Comparison of ENCODE assay signal across 19 cellular contexts in genomic region chr20:5195655-5196054, GRCh38.
DNase-seq lines count a peak whose midpoint lies in the region; ATAC-seq and TF ChIP-seq lines count a peak whose summit lies in the region.
"Had no signal": no experiment of that assay in that cellular context is flagged by ENCODE, and none has a peak within 500 bp of the region (broad histone marks: within the 10 kb centered on the region; RNA-seq: fewer than 3 reads in every experiment).

No MANE protein-coding gene starts in this region.

- no peak overlapping the region for H3K4me3 ChIP-seq in BLaER1 treated with 17β-estradiol and CSF1 and Interleukin-3, amounts not matched to agents 10 nM and 100 nM
- no peak overlapping the region for H3K4me3 ChIP-seq in epithelial cell of esophagus (ENCODE audit: low read length)
- no peak overlapping the region for H3K4me3 ChIP-seq in neural progenitor cell
- H3K4me3 ChIP-seq in smooth muscle cell = no peak overlapping the region
- H3K4me3 ChIP-seq: uterus had no signal

- H2AFZ ChIP-seq in neural progenitor cell (replicated peaks) (no peak overlapping the region), smooth muscle cell (ENCODE audit: low read depth) (no peak overlapping the region)

- peaks cover 0 to 15% (median 0%) of the 10 kb centered on the region in 11 experiments; a peak in 3 of 22 replicates for H4K20me1 ChIP-seq in BLaER1 treated with 17β-estradiol and CSF1 and Interleukin-3, amounts not matched to agents 10 nM and 100 nM
- H4K20me1 ChIP-seq in neural progenitor cell (ENCODE audit: low read depth) (peaks cover 13% of the 10 kb centered on the region), smooth muscle cell (ENCODE audit: low read depth) (no peaks in the 10 kb centered on the region)

- peaks cover 30% of the 10 kb centered on the region for H3F3A ChIP-seq in neural progenitor cell (ENCODE audit: low read depth)
- H3F3A ChIP-seq in smooth muscle cell (ENCODE audit: low read depth) = no peaks in the 10 kb centered on the region

- ATAC-seq in GM19351 (IDR thresholded peaks at IDR 0.05; ENCODE audit: unreplicated experiment) = no peak
- ATAC-seq: HCT116 had no signal

- H3K27ac ChIP-seq in BLaER1 treated with 17β-estradiol and CSF1 and Interleukin-3, amounts not matched to agents 10 nM and 100 nM = no peak overlapping the region
- H3K27ac ChIP-seq in neural progenitor cell (peak overlapping the region; percentile 83), smooth muscle cell (ENCODE audit: low read depth) (no peak overlapping the region)
- H3K27ac ChIP-seq: uterus had no signal

- H3K36me3 ChIP-seq in BLaER1 treated with 17β-estradiol and CSF1 and Interleukin-3, amounts not matched to agents 10 nM and 100 nM = peaks cover 30 to 72% (median 50%) of the 10 kb centered on the region in 11 experiments
- no peaks in the 10 kb centered on the region for H3K36me3 ChIP-seq in neural progenitor cell
- H3K36me3 ChIP-seq in smooth muscle cell (ENCODE audit: low read depth) = no peaks in the 10 kb centered on the region
- H3K36me3 ChIP-seq: uterus had no signal

- peaks cover 18% of the 10 kb centered on the region for H3K36me3 Mint-ChIP-seq in neural progenitor cell

- peak overlapping the region; percentile 39 for H3K27ac Mint-ChIP-seq in neural progenitor cell
- H3K27ac Mint-ChIP-seq: activated naive CD4-positive, alpha-beta T cell treated with anti-CD3 and anti-CD28 coated beads, Interleukin-2, amount 10 ng/mL, durations not matched to agents 7 days and 5 days; mesothelial cell of epicardium; stimulated activated naive CD8-positive, alpha-beta T cell treated with anti-CD3 and anti-CD28 coated beads, Interleukin-15, Interleukin-2, amounts not matched to agents 100 ng/mL and 50 ng/mL, for 24 hours had no signal

- 90% methylated on average over 4 of the region's 4 CpGs for WGBS in smooth muscle cell (ENCODE audit: low lambda C conversion rate)

- peaks cover 19% of the 10 kb centered on the region for H3K4me1 Mint-ChIP-seq in neural progenitor cell

- peaks cover 0 to 8% (median 0%) of the 10 kb centered on the region in 11 experiments; a peak in 4 of 22 replicates for H3K9me3 ChIP-seq in BLaER1 treated with 17β-estradiol and CSF1 and Interleukin-3, amounts not matched to agents 10 nM and 100 nM (replicated peaks in 1 of 11)
- no peaks in the 10 kb centered on the region for H3K9me3 ChIP-seq in neural progenitor cell (ENCODE audit: low read depth)
- no peaks in the 10 kb centered on the region for H3K9me3 ChIP-seq in smooth muscle cell (replicated peaks; ENCODE audit: low read depth)
- H3K9me3 ChIP-seq: uterus had no signal

- peaks cover 6 to 32% (median 25%) of the 10 kb centered on the region in 10 experiments; a peak in 18 of 20 replicates for H3K4me1 ChIP-seq in BLaER1 treated with 17β-estradiol and CSF1 and Interleukin-3, amounts not matched to agents 10 nM and 100 nM
- H3K4me1 ChIP-seq in neural progenitor cell (peaks cover 25% of the 10 kb centered on the region), smooth muscle cell (ENCODE audit: low read depth) (peaks cover 9% of the 10 kb centered on the region)

- DNase-seq in MV-4-11 (lab: John Stamatoyannopoulos, UW) (peak; percentile 6), epithelial cell of esophagus (ENCODE audit: low read depth) (peak; percentile 57), neural progenitor cell (ENCODE audit: low spot score) (no peak), smooth muscle cell (lab: John Stamatoyannopoulos, UW; ENCODE audit: unreplicated experiment) (no peak), NCI-H2081 treated with DMSO at 0.1 percent for 48 hours (lab: John Stamatoyannopoulos, UW) (no peak), epidermal melanocyte (ENCODE audit: insufficient read length, low spot score) (no peak)
- DNase-seq: activated CD4-positive, alpha-beta T cell treated with anti-CD3 and anti-CD28 coated beads for 1 hour; activated CD8-positive, alpha-beta memory T cell treated with anti-CD3 and anti-CD28 coated beads, Interleukin-2, amount 50 U/mL, for 4 hours; activated naive CD4-positive, alpha-beta T cell treated with anti-CD3 and anti-CD28 coated beads, Interleukin-2, amount 10 ng/mL, durations not matched to agents 7 days and 5 days; COR-L47; effector CD4-positive, alpha-beta T cell; NCI-H1105; NCI-H2227 treated with DMSO at 0.1 percent for 48 hours; uterus had no signal

- TF ChIP-seq CTCF in epithelial cell of esophagus (IDR thresholded peaks at IDR 0.05; ENCODE audit: insufficient read depth, low read depth, low read length, missing control alignments) (no peak), neural progenitor cell (IDR thresholded peaks at IDR 0.05) (no peak), smooth muscle cell (IDR thresholded peaks at IDR 0.05; ENCODE audit: borderline replicate concordance, insufficient read depth, poor library complexity, severe bottlenecking) (no peak)

- no peaks in the 10 kb centered on the region for H3K27me3 Mint-ChIP-seq in neural progenitor cell (ENCODE audit: insufficient read depth, low read depth)
- H3K27me3 Mint-ChIP-seq: activated naive CD4-positive, alpha-beta T cell treated with anti-CD3 and anti-CD28 coated beads, Interleukin-2, amount 10 ng/mL, durations not matched to agents 7 days and 5 days; stimulated activated naive CD8-positive, alpha-beta T cell treated with anti-CD3 and anti-CD28 coated beads, Interleukin-15, Interleukin-2, amounts not matched to agents 100 ng/mL and 50 ng/mL, for 24 hours had no signal

- H3K9me3 Mint-ChIP-seq in neural progenitor cell = no peaks in the 10 kb centered on the region
- H3K9me3 Mint-ChIP-seq: activated naive CD4-positive, alpha-beta T cell treated with anti-CD3 and anti-CD28 coated beads, Interleukin-2, amount 10 ng/mL, durations not matched to agents 7 days and 5 days; mesothelial cell of epicardium; stimulated activated naive CD8-positive, alpha-beta T cell treated with anti-CD3 and anti-CD28 coated beads, Interleukin-15, Interleukin-2, amounts not matched to agents 100 ng/mL and 50 ng/mL, for 24 hours had no signal

- no peak overlapping the region for H3K4me3 Mint-ChIP-seq in neural progenitor cell
- H3K4me3 Mint-ChIP-seq: activated naive CD4-positive, alpha-beta T cell treated with anti-CD3 and anti-CD28 coated beads, Interleukin-2, amount 10 ng/mL, durations not matched to agents 7 days and 5 days; mesothelial cell of epicardium; stimulated activated naive CD8-positive, alpha-beta T cell treated with anti-CD3 and anti-CD28 coated beads, Interleukin-15, Interleukin-2, amounts not matched to agents 100 ng/mL and 50 ng/mL, for 24 hours had no signal

- no peaks in the 10 kb centered on the region for H3K27me3 ChIP-seq in BLaER1 treated with 17β-estradiol and CSF1 and Interleukin-3, amounts not matched to agents 10 nM and 100 nM
- H3K27me3 ChIP-seq in neural progenitor cell (no peaks in the 10 kb centered on the region), smooth muscle cell (ENCODE audit: low read depth) (no peaks in the 10 kb centered on the region)
- H3K27me3 ChIP-seq: uterus had no signal

- H3K9ac ChIP-seq in BLaER1 treated with 17β-estradiol and CSF1 and Interleukin-3, amounts not matched to agents 10 nM and 100 nM = peak overlapping the region in 3 of 11 experiments; percentile 26 to 54 (median 37); a peak in 1 of 22 replicates
- H3K9ac ChIP-seq in neural progenitor cell (no peak overlapping the region), smooth muscle cell (ENCODE audit: low read depth) (no peak overlapping the region)

- H3K79me2 ChIP-seq in neural progenitor cell (ENCODE audit: low read depth) = no peaks in the 10 kb centered on the region
- H3K79me2 ChIP-seq in smooth muscle cell (ENCODE audit: low read depth) = no peaks in the 10 kb centered on the region

- H3K4me2 ChIP-seq in BLaER1 treated with 17β-estradiol and CSF1 and Interleukin-3, amounts not matched to agents 10 nM and 100 nM = peak overlapping the region in 8 of 11 experiments; percentile 23 to 67 (median 48); a peak in 12 of 22 replicates
- H3K4me2 ChIP-seq in neural progenitor cell (peak overlapping the region; percentile 72), smooth muscle cell (no peak overlapping the region)

Comparison
In these comparisons a context has a peak if more than half of its experiments do, and no peak if none do; other contexts are left out.
1. DNase-seq: peak in MV-4-11 (single experiment) and epithelial cell of esophagus (single experiment); none in neural progenitor cell (single experiment), smooth muscle cell (single experiment), NCI-H2081 treated with DMSO at 0.1 percent for 48 hours (single experiment) and epidermal melanocyte (single experiment).